In the genomic region with DNA sequence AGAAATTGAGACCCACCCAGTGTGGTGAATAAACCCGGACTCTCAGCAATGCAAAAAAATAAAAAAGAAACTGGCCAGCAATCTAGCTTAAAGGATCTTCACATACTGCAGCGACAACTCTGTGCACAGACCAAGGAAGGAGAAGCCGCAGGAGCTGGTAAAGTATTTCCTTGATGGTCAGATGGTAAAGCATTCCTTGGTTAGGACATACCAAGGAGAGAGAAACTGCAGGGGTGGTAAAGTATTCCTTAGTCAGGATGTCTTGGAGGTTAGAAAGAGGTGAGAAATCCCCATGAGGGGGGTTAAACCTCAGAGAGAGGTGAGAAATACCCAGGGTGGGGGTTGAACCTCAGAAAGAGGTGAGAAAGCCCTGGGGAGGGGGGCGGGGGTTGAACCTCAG, we compare ENCODE assay signal across 1 cellular context.
TF ChIP-seq lines count a peak whose summit lies in the region.

No MANE protein-coding gene starts in this region.

TF ChIP-seq in GM12878, 131 proteins besides CTCF, POLR2A, EP300 and RAD21 (continued from another document):
- no peak for TF ChIP-seq BCL3 (IDR thresholded peaks at IDR 0.05; ENCODE audit: borderline replicate concordance, insufficient read depth, low read depth, low read length, poor library complexity, severe bottlenecking)
- TF ChIP-seq CHD1 (IDR thresholded peaks at IDR 0.05; ENCODE audit: low read depth, low read length) = no peak
- no peak for TF ChIP-seq IRF5 (IDR thresholded peaks at IDR 0.05; ENCODE audit: borderline replicate concordance)
- no peak for TF ChIP-seq EED (IDR thresholded peaks at IDR 0.05; ENCODE audit: low read depth)
- no peak for TF ChIP-seq STAT3 (IDR thresholded peaks at IDR 0.05; ENCODE audit: low read depth, low read length)
- no peak for TF ChIP-seq RAD51 (IDR thresholded peaks at IDR 0.05)
- TF ChIP-seq, protein P1, sequence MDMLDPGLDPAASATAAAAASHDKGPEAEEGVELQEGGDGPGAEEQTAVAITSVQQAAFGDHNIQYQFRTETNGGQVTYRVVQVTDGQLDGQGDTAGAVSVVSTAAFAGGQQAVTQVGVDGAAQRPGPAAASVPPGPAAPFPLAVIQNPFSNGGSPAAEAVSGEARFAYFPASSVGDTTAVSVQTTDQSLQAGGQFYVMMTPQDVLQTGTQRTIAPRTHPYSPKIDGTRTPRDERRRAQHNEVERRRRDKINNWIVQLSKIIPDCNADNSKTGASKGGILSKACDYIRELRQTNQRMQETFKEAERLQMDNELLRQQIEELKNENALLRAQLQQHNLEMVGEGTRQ (IDR thresholded peaks at IDR 0.05; ENCODE audit: borderline replicate concordance, low read depth, low read length) = no peak
- no peak for TF ChIP-seq SREBF1 (IDR thresholded peaks at IDR 0.05; ENCODE audit: low read length)
- no peak for TF ChIP-seq SUZ12 (IDR thresholded peaks at IDR 0.05; ENCODE audit: unreplicated experiment)
- TF ChIP-seq BRCA1 (IDR thresholded peaks at IDR 0.05; ENCODE audit: low read depth, low read length) = no peak
